8 cellular contexts compared by ENCODE assay signal in genomic region chr10:72274730-72275350, GRCh38. TPM values are rescaled to one million over a fixed set of nuclear protein-coding genes. Genes with fewer than 3 reads are reported as not detected.
DNase-seq lines count a peak whose midpoint lies in the region; ATAC-seq and TF ChIP-seq lines count a peak whose summit lies in the region.

No MANE protein-coding gene starts in this region.

- peaks cover 55% of the 10 kb centered on the region for H3K4me1 Mint-ChIP-seq in activated naive CD4-positive, alpha-beta T cell treated with anti-CD3 and anti-CD28 coated beads, Interleukin-2, amount 50 U/mL, for 24 hours
- H3K4me1 Mint-ChIP-seq in osteocyte (ENCODE audit: unreplicated experiment): peaks cover 60% of the 10 kb centered on the region

- peaks cover 18% of the 10 kb centered on the region for H3K36me3 Mint-ChIP-seq in activated naive CD4-positive, alpha-beta T cell treated with anti-CD3 and anti-CD28 coated beads, Interleukin-2, amount 50 U/mL, for 24 hours
- peaks cover 19% of the 10 kb centered on the region for H3K36me3 Mint-ChIP-seq in osteocyte (ENCODE audit: unreplicated experiment)

- H3K27ac Mint-ChIP-seq in activated naive CD4-positive, alpha-beta T cell treated with anti-CD3 and anti-CD28 coated beads, Interleukin-2, amount 50 U/mL, for 24 hours: peak overlapping the region; percentile 96
- H3K27ac Mint-ChIP-seq in osteocyte (ENCODE audit: unreplicated experiment): peak overlapping the region; percentile 100

- in situ Hi-C loops in GM18951 (cut with MboI; ENCODE audit: low sequenced_read_pairs, unreplicated experiment): no loop called here

- peak; percentile 82 for TF ChIP-seq CTCF in osteocyte (IDR thresholded peaks at IDR 0.05)

- H3K4me3 Mint-ChIP-seq in activated naive CD4-positive, alpha-beta T cell treated with anti-CD3 and anti-CD28 coated beads, Interleukin-2, amount 50 U/mL, for 24 hours: peak overlapping the region; percentile 99
- H3K4me3 Mint-ChIP-seq in osteocyte (ENCODE audit: unreplicated experiment): peak overlapping the region; percentile 98

- peak; percentile 38 for DNase-seq in AG08395 (ENCODE audit: low spot score)
- peak; percentile 22 for DNase-seq in RKO (ENCODE audit: low spot score)
- peak; percentile 87 for DNase-seq in Right ventricle myocardium inferior (ENCODE audit: missing footprints)
- peak; percentile 92 for DNase-seq in osteocyte (ENCODE audit: extremely low spot score, unreplicated experiment)

- intact Hi-C loops in Right ventricle myocardium inferior (cut with DNase I): loop anchor here (2.0 to 5.0 kb wide), 4 partner anchors 22 to 143 kb away; no protein-coding TSS in a partner anchor

- no peaks in the 10 kb centered on the region for H3K27me3 Mint-ChIP-seq in activated naive CD4-positive, alpha-beta T cell treated with anti-CD3 and anti-CD28 coated beads, Interleukin-2, amount 50 U/mL, for 24 hours
- H3K27me3 Mint-ChIP-seq in osteocyte (ENCODE audit: unreplicated experiment): no peaks in the 10 kb centered on the region

- no peaks in the 10 kb centered on the region for H3K9me3 Mint-ChIP-seq in activated naive CD4-positive, alpha-beta T cell treated with anti-CD3 and anti-CD28 coated beads, Interleukin-2, amount 50 U/mL, for 24 hours
- H3K9me3 Mint-ChIP-seq in osteocyte (ENCODE audit: unreplicated experiment): no peaks in the 10 kb centered on the region

- ATAC-seq in Right ventricle myocardium inferior: peak; percentile 10
- no peak for ATAC-seq in HG03139 (IDR thresholded peaks at IDR 0.05; ENCODE audit: unreplicated experiment)
- ATAC-seq in GM21423 (IDR thresholded peaks at IDR 0.05; ENCODE audit: unreplicated experiment): no peak

- TF ChIP-seq POLR2A in GM18951 (IDR thresholded peaks at IDR 0.05; ENCODE audit: extremely low read depth, insufficient read depth, insufficient read length): peak; percentile 44

RNA-seq across cellular contexts. Expression of gene DDIT4, which starts 1.1 kb away (rescaled TPM):
- 71.4 TPM for total RNA-seq in Right ventricle myocardium inferior
- total RNA-seq in osteocyte: 288 and 290 TPM in 2 replicates

RNA-seq across cellular contexts. Expression of gene ASCC1, which starts 58.8 kb away (rescaled TPM):
- 35.4 TPM for total RNA-seq in Right ventricle myocardium inferior
- total RNA-seq in osteocyte: 39.1 and 40.6 TPM in 2 replicates

RNA-seq across cellular contexts. Expression of gene ANAPC16, which starts 59.0 kb away (rescaled TPM):
- total RNA-seq in Right ventricle myocardium inferior (239 TPM), osteocyte (61.7 and 70.3 TPM in 2 replicates)

Comparison
In these comparisons a context has a peak if more than half of its experiments do, and no peak if none do; other contexts are left out.
1. DNase-seq: peak in every context shown above with its lines; median percentile 92 in osteocyte; 87 in Right ventricle myocardium inferior; 38 in AG08395; 22 in RKO.